In genomic region chr3:169148448-169149348, GRCh38 we compare ENCODE assay signal across 8 cellular contexts.
DNase-seq lines count a peak whose midpoint lies in the region; ATAC-seq, FAIRE-seq and TF ChIP-seq lines count a peak whose summit lies in the region.

No MANE protein-coding gene starts in this region.

- peaks cover 12% of the 10 kb centered on the region for H3K4me1 ChIP-seq in A673 (ENCODE audit: insufficient read depth, low read length, poor library complexity, severe bottlenecking)
- H3K4me1 ChIP-seq in GM23338 (ENCODE audit: insufficient read depth): peaks cover 31% of the 10 kb centered on the region
- peaks cover 0 to 13% of the 10 kb centered on the region in 2 donors for H3K4me1 ChIP-seq in kidney (ENCODE audit: control insufficient read depth in 1 of 2, insufficient read depth in 1 of 2, low read depth in 1 of 2, low read length in 2 of 2)

- peak; percentile 12 for ATAC-seq in GM23338
- no peak for ATAC-seq in activated B cell treated with CpG ODN at 0.5 μM for 24 hours (ENCODE audit: low read depth)
- ATAC-seq in HG02973 (IDR thresholded peaks at IDR 0.05; ENCODE audit: unreplicated experiment): no peak

- H3K4me3 ChIP-seq in A673 (ENCODE audit: low read depth, low read length, poor library complexity, severe bottlenecking): peak overlapping the region; percentile 18
- H3K4me3 ChIP-seq in GM23338: peak overlapping the region; percentile 73
- H3K4me3 ChIP-seq in kidney (ENCODE audit: low read length in 2 of 2): peak overlapping the region; percentile 33 to 85

- H3K36me3 ChIP-seq in A673 (ENCODE audit: insufficient read depth, low read length, poor library complexity, severe bottlenecking) (no peaks in the 10 kb centered on the region), GM23338 (ENCODE audit: insufficient read depth) (no peaks in the 10 kb centered on the region), kidney (ENCODE audit: control insufficient read depth in 1 of 2, insufficient read depth in 2 of 2, low read length in 2 of 2) (no peaks in the 10 kb centered on the region)

- peak overlapping the region; percentile 95 for H3K4me2 ChIP-seq in GM23338

- H3F3A ChIP-seq in GM23338 (replicated peaks; ENCODE audit: low read depth): peaks cover 3% of the 10 kb centered on the region; the same call in 1 of the 2 replicates

- H3K4me1 Mint-ChIP-seq in GM23338 (peaks cover 42% of the 10 kb centered on the region), activated B cell treated with CpG ODN at 0.5 μM for 24 hours (peaks cover 23% of the 10 kb centered on the region)

- FAIRE-seq in kidney (lab: Jason Lieb, UNC): no peak

- H3K79me2 ChIP-seq in GM23338 (replicated peaks; ENCODE audit: insufficient read depth): no peaks in the 10 kb centered on the region

- H3K4me3 Mint-ChIP-seq in GM23338 (peak overlapping the region; percentile 81), activated B cell treated with CpG ODN at 0.5 μM for 24 hours (peak overlapping the region; percentile 53)

- H3K9me2 ChIP-seq in GM23338 (ENCODE audit: insufficient read depth): no peaks in the 10 kb centered on the region

- no peaks in the 10 kb centered on the region for H3K36me3 Mint-ChIP-seq in GM23338 (ENCODE audit: low read depth)
- H3K36me3 Mint-ChIP-seq in activated B cell treated with CpG ODN at 0.5 μM for 24 hours (ENCODE audit: low read depth): no peaks in the 10 kb centered on the region

- H3K9ac ChIP-seq in kidney (ENCODE audit: low read length in 2 of 2): peak overlapping the region; percentile 15 to 96

- POLR2A ChIA-PET in A673 (lab: Charles Lee; ENCODE audit: low non-redundant PET): no interaction called here
- POLR2A ChIA-PET in activated B cell treated with CpG ODN at 0.5 μM for 24 hours (lab: Charles Lee): interaction anchor here (0.6 kb wide), 1 partner anchor 1405 kb away, joined by 3 read pairs; no protein-coding TSS in a partner anchor

- CTCF ChIA-PET in A673 (lab: Charles Lee) (interaction anchor here (0.6 to 0.7 kb wide), 6 partner anchors 16 to 427 kb away, joined by 3 to 7 read pairs (median 4); no protein-coding TSS in a partner anchor), activated B cell treated with CpG ODN at 0.5 μM for 24 hours (lab: Charles Lee) (interaction anchor here (0.6 to 3.0 kb wide), 10 partner anchors 11 to 1160 kb away, joined by 3 to 28 read pairs (median 5); no protein-coding TSS in a partner anchor)

- no peak overlapping the region for H3K27ac ChIP-seq in A673 (ENCODE audit: low read depth, low read length, poor library complexity, severe bottlenecking)
- no peak overlapping the region for H3K27ac ChIP-seq in GM23338 (ENCODE audit: low read depth)
- peak overlapping the region; percentile 82 to 84 for H3K27ac ChIP-seq in kidney (ENCODE audit: low read depth in 2 of 2, low read length in 2 of 2)

- H3K27me3 ChIP-seq in A673 (replicated peaks; ENCODE audit: insufficient read depth, low read depth, low read length, poor library complexity): peaks cover 97% of the 10 kb centered on the region
- H3K27me3 ChIP-seq in GM23338 (ENCODE audit: insufficient read depth): peaks cover 66% of the 10 kb centered on the region

- BruUV-seq in A673 (replicated peaks; lab: Mats Ljungman, UMichigan): no TSS peak

- DNase-seq in A673 (ENCODE audit: low spot score) (no peak), GM23338 (ENCODE audit: low spot score) (peak; percentile 48), activated B cell treated with CpG ODN at 0.5 μM for 24 hours (no peak), kidney (no peak), mucosa of gallbladder (ENCODE audit: low spot score) (no peak), SKM-1 (lab: John Stamatoyannopoulos, UW; ENCODE audit: unreplicated experiment) (no peak)
- DNase-seq in activated effector memory CD4-positive, alpha-beta T cell treated with anti-CD3 and anti-CD28 coated beads, Interleukin-2, amount 50 U/mL, for 16 hours: no peak

- intact Hi-C loops in A673 (cut with micrococcal nuclease; ENCODE audit: unreplicated experiment): loop anchor here (2.0 to 5.0 kb wide), 3 partner anchors 146 to 594 kb away; no protein-coding TSS in a partner anchor
- intact Hi-C loops in activated B cell treated with CpG ODN at 0.5 μM for 24 hours (cut with micrococcal nuclease): loop anchor here (1.0 to 10.0 kb wide), 5 partner anchors 284 to 1664 kb away; partner anchors contain the start of gene GPR160
- intact Hi-C loops in kidney (cut with DNase I): no loop called here

- no peaks in the 10 kb centered on the region for H3K9me3 ChIP-seq in A673 (ENCODE audit: low read depth, low read length, poor library complexity, severe bottlenecking)
- no peaks in the 10 kb centered on the region for H3K9me3 ChIP-seq in kidney (ENCODE audit: control insufficient read depth in 1 of 2, low read length in 2 of 2)

- 0 out of 2 replicates have a peak, but pooled peaks cover 5% of the 10 kb centered on the region for H4K20me1 ChIP-seq in GM23338 (replicated peaks; ENCODE audit: insufficient read depth)

- TF ChIP-seq CTCF in A673 (conservative IDR thresholded peaks at IDR 0.05; ENCODE audit: low read depth, low read length): no peak
- TF ChIP-seq CTCF in GM23338 (conservative IDR thresholded peaks at IDR 0.05; ENCODE audit: low read depth in 2 of 2): no peak
- no peak for TF ChIP-seq CTCF in activated B cell treated with CpG ODN at 0.5 μM for 24 hours (IDR thresholded peaks at IDR 0.05)
- no peak for TF ChIP-seq CTCF in kidney (IDR thresholded peaks at IDR 0.05; ENCODE audit: borderline replicate concordance, extremely low read depth, insufficient read depth)

- H3K27ac Mint-ChIP-seq in GM23338 (no peak overlapping the region), activated B cell treated with CpG ODN at 0.5 μM for 24 hours (no peak overlapping the region)

- peaks cover 56% of the 10 kb centered on the region for H3K27me3 Mint-ChIP-seq in GM23338 (ENCODE audit: insufficient read depth, low read depth, poor library complexity)
- H3K27me3 Mint-ChIP-seq in activated B cell treated with CpG ODN at 0.5 μM for 24 hours: peaks cover 50% of the 10 kb centered on the region

- H3K9me3 Mint-ChIP-seq in GM23338 (no peaks in the 10 kb centered on the region), activated B cell treated with CpG ODN at 0.5 μM for 24 hours (no peaks in the 10 kb centered on the region)

- H2AFZ ChIP-seq in GM23338: peak overlapping the region; percentile 90

TF ChIP-seq in GM23338, 12 proteins besides CTCF, POLR2A, EP300 and RAD21 (continues in another document):
- no peak for TF ChIP-seq JUNB (IDR thresholded peaks at IDR 0.05; ENCODE audit: unreplicated experiment)
- peak; percentile 16 for TF ChIP-seq EZH2 (IDR thresholded peaks at IDR 0.05; ENCODE audit: low read depth, unreplicated experiment)
- no peak for TF ChIP-seq REST (IDR thresholded peaks at IDR 0.05; ENCODE audit: unreplicated experiment)

Comparison
In these comparisons a context has a peak if more than half of its experiments do, and no peak if none do; other contexts are left out.
1. H3K27ac ChIP-seq: peak in kidney (2 of 2); none in A673 (single experiment) and GM23338 (single experiment).
2. H3K4me3 ChIP-seq: peak in every context shown above with its lines; median percentile 73 in GM23338; 59 in kidney; 18 in A673.